Comparison of ENCODE assay signal across 24 cellular contexts in genomic region chr2:32902986-32903385, GRCh38. TPM values are rescaled to one million over a fixed set of nuclear protein-coding genes. Genes with fewer than 3 reads are reported as not detected.
A peak's percentile ranks its signal among the peaks of the same experiment; 100 is the strongest.
DNase-seq lines count a peak whose midpoint lies in the region; ATAC-seq and TF ChIP-seq lines count a peak whose summit lies in the region.
"Had no signal": no experiment of that assay in that cellular context is flagged by ENCODE, and none has a peak within 500 bp of the region (broad histone marks: within the 10 kb centered on the region; RNA-seq: fewer than 3 reads in every experiment).

No MANE protein-coding gene starts in this region.

- H3K27ac Mint-ChIP-seq in H9 (peak overlapping the region; percentile 25 to 72 (median 63); a peak in 2 of 7 replicates), WTC11 (peak overlapping the region; percentile 55; the same call in 1 of the 2 replicates), glutamatergic neuron (ENCODE audit: unreplicated experiment) (peak overlapping the region; percentile 89)
- H3K27ac Mint-ChIP-seq: B cell; CD8-positive, alpha-beta T cell had no signal

- H3K4ac ChIP-seq in H9 (ENCODE audit: low read depth, low read length), result no peak overlapping the region

- H3K36me3 Mint-ChIP-seq in H9 (ENCODE audit: insufficient read depth in 1 of 3, low read depth in 3 of 3), result peaks cover 0 to 3% (median 2%) of the 10 kb centered on the region in 3 experiments; a peak in 3 of 7 replicates
- H3K36me3 Mint-ChIP-seq in WTC11, result peaks cover 5% of the 10 kb centered on the region; the same call in 1 of the 2 replicates
- peaks cover 7% of the 10 kb centered on the region for H3K36me3 Mint-ChIP-seq in glutamatergic neuron (ENCODE audit: unreplicated experiment)
- H3K36me3 Mint-ChIP-seq: CD8-positive, alpha-beta T cell had no signal

- no peak overlapping the region for H2BK12ac ChIP-seq in H9 (ENCODE audit: insufficient read length, low read depth, low read length)

- no peak overlapping the region for H4K8ac ChIP-seq in H9 (replicated peaks; ENCODE audit: insufficient read length, low read depth, low read length)

- POLR2A ChIA-PET in WTC11 (lab: Charles Lee), result no interaction called here

- H3K23me2 ChIP-seq in H9 (ENCODE audit: insufficient read length, low read depth, low read length, poor library complexity, severe bottlenecking), result no peaks in the 10 kb centered on the region

- no peak overlapping the region for H3K27ac ChIP-seq in H9 (ENCODE audit: insufficient read length, low read depth, low read length)
- H3K27ac ChIP-seq in osteoblast (ENCODE audit: low read depth, low read length), result no peak overlapping the region
- H3K27ac ChIP-seq: C4-2B had no signal

- H3K18ac ChIP-seq in H9 (ENCODE audit: insufficient read length, low read depth, low read length), result no peak overlapping the region

- no peak overlapping the region for H3K4me3 ChIP-seq in osteoblast (ENCODE audit: insufficient read depth, low read length)
- H3K4me3 ChIP-seq: GM12878 had no signal

- no peak overlapping the region for H3K14ac ChIP-seq in H9 (ENCODE audit: insufficient read depth, low read length)

- H4K20me1 ChIP-seq in H9 (ENCODE audit: control insufficient read depth, insufficient read depth, insufficient read length), result no peaks in the 10 kb centered on the region
- no peaks in the 10 kb centered on the region for H4K20me1 ChIP-seq in osteoblast (ENCODE audit: insufficient read depth, low read length)

- CTCF ChIA-PET in WTC11 (lab: Charles Lee), result no interaction called here

- H3K79me2 ChIP-seq in H9 (ENCODE audit: insufficient read depth, low read length) (no peaks in the 10 kb centered on the region), osteoblast (ENCODE audit: insufficient read depth, low read length) (no peaks in the 10 kb centered on the region)

- no peak overlapping the region for H3K9ac ChIP-seq in H9 (ENCODE audit: extremely low read depth, insufficient read length, low read length)

- H3K4me3 Mint-ChIP-seq in H9, result no peak overlapping the region
- no peak overlapping the region for H3K4me3 Mint-ChIP-seq in WTC11
- H3K4me3 Mint-ChIP-seq in glutamatergic neuron (ENCODE audit: unreplicated experiment), result peak overlapping the region; percentile 22
- H3K4me3 Mint-ChIP-seq: B cell; CD8-positive, alpha-beta T cell had no signal

- H4K91ac ChIP-seq in H9 (ENCODE audit: insufficient read length, low read depth, low read length), result no peak overlapping the region

- H3K4me1 ChIP-seq in H9 (ENCODE audit: insufficient read depth, low read length) (no peaks in the 10 kb centered on the region), osteoblast (ENCODE audit: insufficient read depth, low read length) (no peaks in the 10 kb centered on the region)
- H3K4me1 ChIP-seq: Caco-2 had no signal

- no peaks in the 10 kb centered on the region for H3K27me3 ChIP-seq in H9 (ENCODE audit: insufficient read depth, low read length)
- peaks cover 7% of the 10 kb centered on the region for H3K27me3 ChIP-seq in osteoblast (ENCODE audit: insufficient read depth, low read length)

- H3K4me2 ChIP-seq in H9 (ENCODE audit: insufficient read depth, insufficient read length, low read length), result no peak overlapping the region
- no peak overlapping the region for H3K4me2 ChIP-seq in osteoblast (ENCODE audit: insufficient read depth, low read length)

- H2AFZ ChIP-seq in H9 (ENCODE audit: low read length), result no peak overlapping the region
- peak overlapping the region; percentile 32 for H2AFZ ChIP-seq in osteoblast (ENCODE audit: low read length)

- H3K9me3 ChIP-seq in H9 (ENCODE audit: control insufficient read depth, low read depth, low read length) (no peaks in the 10 kb centered on the region), osteoblast (ENCODE audit: low read depth, low read length) (no peaks in the 10 kb centered on the region)
- H3K9me3 ChIP-seq: Caco-2 had no signal

- ATAC-seq in WTC11 (no peak), GM19463 (IDR thresholded peaks at IDR 0.05; ENCODE audit: unreplicated experiment) (no peak)
- ATAC-seq: CD8-positive, alpha-beta T cell; GM12878; SK-N-SH treated with all-trans-retinoic acid at 6 μM for 48 hours had no signal

- DNase-seq in H9 (no peak), WTC11 (ENCODE audit: low spot score) (no peak), glutamatergic neuron (no peak), osteoblast (ENCODE audit: insufficient read length, low spot score, missing footprints) (no peak), anterior cingulate cortex (lab: John Stamatoyannopoulos, UW) (no peak), LoVo (ENCODE audit: low spot score) (no peak)
- DNase-seq in stimulated activated CD4-positive, alpha-beta T cell treated with anti-CD3 and anti-CD28 coated beads, Interleukin-15, amount 100 ng/mL, for 24 hours, result no peak
- DNase-seq: Caco-2; CD8-positive, alpha-beta T cell; DMS 273 treated with DMSO at 0.1 percent for 48 hours; DMS79; EL; GDM1; H7; KG1; MM.1S; NCI-H2029 treated with DMSO at 0.1 percent for 48 hours; NCI-H446 treated with DMSO at 0.1 percent for 48 hours; NCI-H526 had no signal

- H3T11ph ChIP-seq in H9 (ENCODE audit: low read length), result no peak overlapping the region

- no peak overlapping the region for H4K5ac ChIP-seq in H9 (ENCODE audit: insufficient read length, low read depth, low read length)

- no peak overlapping the region for H2AK5ac ChIP-seq in H9 (ENCODE audit: insufficient read length, low read length)

- H3K27me3 Mint-ChIP-seq in H9 (ENCODE audit: low read depth), result peaks cover 5% of the 10 kb centered on the region
- no peaks in the 10 kb centered on the region; the same call in 1 of the 2 replicates for H3K27me3 Mint-ChIP-seq in WTC11 (ENCODE audit: low read depth)
- H3K27me3 Mint-ChIP-seq in glutamatergic neuron (ENCODE audit: unreplicated experiment), result no peaks in the 10 kb centered on the region

- H2BK20ac ChIP-seq in H9 (ENCODE audit: low read depth, low read length, poor library complexity, severe bottlenecking), result no peak overlapping the region

- H3K56ac ChIP-seq in H9 (ENCODE audit: insufficient read length, low read depth, low read length), result no peak overlapping the region

- H3K79me1 ChIP-seq in H9 (ENCODE audit: insufficient read depth, low read depth, low read length, poor library complexity, severe bottlenecking), result no peaks in the 10 kb centered on the region

- H3K9me3 Mint-ChIP-seq in H9, result peaks cover 0 to 2% of the 10 kb centered on the region in 2 experiments; a peak in 3 of 5 replicates
- H3K9me3 Mint-ChIP-seq in WTC11, result peaks cover 12% of the 10 kb centered on the region
- peaks cover 2% of the 10 kb centered on the region for H3K9me3 Mint-ChIP-seq in glutamatergic neuron (ENCODE audit: unreplicated experiment)
- H3K9me3 Mint-ChIP-seq: CD8-positive, alpha-beta T cell had no signal

- no peak overlapping the region for H3K23ac ChIP-seq in H9 (ENCODE audit: insufficient read length, low read depth, low read length)

- H3K4me1 Mint-ChIP-seq in H9 (peaks cover 0 to 3% of the 10 kb centered on the region in 2 experiments; a peak in 2 of 4 replicates), WTC11 (no peaks in the 10 kb centered on the region; the same call in 1 of the 2 replicates), glutamatergic neuron (ENCODE audit: low read depth, unreplicated experiment) (peaks cover 33% of the 10 kb centered on the region)
- H3K4me1 Mint-ChIP-seq: B cell had no signal

- H2BK15ac ChIP-seq in H9 (ENCODE audit: low read depth, low read length), result no peak overlapping the region

- WGBS in H9 (ENCODE audit: extremely low coverage, insufficient read length, low lambda C conversion rate), result no CpG with 5 or more reads among the region's 4 CpGs

- no peaks in the 10 kb centered on the region for H3K36me3 ChIP-seq in osteoblast (ENCODE audit: insufficient read depth, low read length)

- no peak for TF ChIP-seq CTCF in H9 (conservative IDR thresholded peaks at IDR 0.05)
- no peak for TF ChIP-seq CTCF in WTC11 (IDR thresholded peaks at IDR 0.05)
- TF ChIP-seq CTCF in glutamatergic neuron (IDR thresholded peaks at IDR 0.05; ENCODE audit: partially characterized antibody, unreplicated experiment), result no peak
- no peak for TF ChIP-seq CTCF in osteoblast (IDR thresholded peaks at IDR 0.05; ENCODE audit: extremely low read depth, low read depth, low read length)

- H2BK5ac ChIP-seq in H9 (ENCODE audit: insufficient read length, low read length), result no peak overlapping the region

- H2BK120ac ChIP-seq in H9 (ENCODE audit: low read depth, low read length, poor library complexity, severe bottlenecking), result no peak overlapping the region

TF ChIP-seq in WTC11, 78 proteins besides CTCF, POLR2A, EP300 and RAD21 (continues in another document):
- no peak for TF ChIP-seq SOX15 (CRISPR knock-in tag; IDR thresholded peaks at IDR 0.05)
- no peak for TF ChIP-seq ATF1 (CRISPR knock-in tag; IDR thresholded peaks at IDR 0.05)
- no peak for TF ChIP-seq ZNF671 (CRISPR knock-in tag; IDR thresholded peaks at IDR 0.05)
- TF ChIP-seq GABPB1 (CRISPR knock-in tag; IDR thresholded peaks at IDR 0.05), result no peak
- TF ChIP-seq NFE2L1 (CRISPR knock-in tag; IDR thresholded peaks at IDR 0.05), result no peak
- no peak for TF ChIP-seq CREB1 (CRISPR knock-in tag; IDR thresholded peaks at IDR 0.05)
- TF ChIP-seq USF1 (CRISPR knock-in tag; IDR thresholded peaks at IDR 0.05), result no peak
- TF ChIP-seq JAZF1 (CRISPR knock-in tag; IDR thresholded peaks at IDR 0.05), result no peak

RNA-seq across cellular contexts. Expression of gene LTBP1, which starts 43.8 kb away (rescaled TPM):
- total RNA-seq in H9 (2021) (27.3 and 28.5 TPM in 2 replicates), WTC11 (2021) (33.4 to 33.8 TPM (median 33.6 TPM) in 3 replicates), glutamatergic neuron (ENCODE audit: unreplicated experiment) (3.9 TPM), osteoblast (158 and 224 TPM in 2 replicates)
- total RNA-seq: CD8-positive, alpha-beta T cell had no signal
